ENCODE assay signal across 19 cellular contexts in genomic region chr7:40966693-40967092, GRCh38.
"Had no signal": no experiment of that assay in that cellular context is flagged by ENCODE, and none has a peak within 500 bp of the region (broad histone marks: within the 10 kb centered on the region; RNA-seq: fewer than 3 reads in every experiment).

No MANE protein-coding gene starts in this region.

- H3K36me3 ChIP-seq: heart left ventricle, ovary, right lobe of liver, stomach, thyroid gland had no signal

- H3K4me2 ChIP-seq: hepatocyte had no signal

- H2AFZ ChIP-seq: hepatocyte had no signal

- H3K9me3 ChIP-seq: heart left ventricle, ovary, right lobe of liver, thyroid gland had no signal

- H3K9me3 Mint-ChIP-seq: memory B cell had no signal

- H3K4me3 Mint-ChIP-seq: memory B cell, natural killer cell had no signal

- H3K4me3 ChIP-seq: coronary artery, heart left ventricle, hepatocyte, lung, ovary, right lobe of liver, stomach, thyroid gland had no signal

- H3K79me2 ChIP-seq: hepatocyte had no signal

- H3K27me3 ChIP-seq: heart left ventricle, hepatocyte, ovary, right lobe of liver, stomach, thyroid gland had no signal

- FAIRE-seq: frontal cortex, kidney, small intestine had no signal

- H3K4me1 Mint-ChIP-seq: memory B cell, natural killer cell had no signal

- DNase-seq: effector CD4-positive, alpha-beta T cell; heart left ventricle; kidney; natural killer cell; occipital lobe; ovary; right lobe of liver; small intestine; stimulated activated CD4-positive, alpha-beta T cell treated with anti-CD3 and anti-CD28 coated beads, Interleukin-15, amount 100 ng/mL, for 24 hours; stimulated activated CD4-positive, alpha-beta T cell treated with anti-CD3 and anti-CD28 coated beads, Interleukin-2, amount 100 ng/mL, for 48 hours; stimulated activated naive CD4-positive, alpha-beta T cell treated with Interleukin-2 at 50 U/mL for 16 hours; stomach; thyroid gland; trophoblast cell had no signal

- H3K4me1 ChIP-seq: heart left ventricle, right lobe of liver, stomach, thyroid gland had no signal

- H3K27ac Mint-ChIP-seq: memory B cell, natural killer cell had no signal

- H3K27ac ChIP-seq: coronary artery, heart left ventricle, hepatocyte, ovary, right lobe of liver, stomach, thyroid gland had no signal

- H3K36me3 Mint-ChIP-seq: memory B cell, natural killer cell had no signal
